15 cellular contexts compared by ENCODE assay signal in genomic region chr16:56198044-56198754, GRCh38. TPM values are rescaled to one million over a fixed set of nuclear protein-coding genes. Genes with fewer than 3 reads are reported as not detected.
DNase-seq lines count a peak whose midpoint lies in the region; ATAC-seq and TF ChIP-seq lines count a peak whose summit lies in the region.
"Had no signal": no experiment of that assay in that cellular context is flagged by ENCODE, and none has a peak within 500 bp of the region (broad histone marks: within the 10 kb centered on the region; RNA-seq: fewer than 3 reads in every experiment).

No MANE protein-coding gene starts in this region.

- intact Hi-C loops in activated T-helper 2 cell treated with anti-CD3 and anti-CD28 coated beads, Interferon-gamma antibody, Interleukin-2, Interleukin-4, amounts not matched to agents 10 μg/mL and 5 μg/mL and 100 μg/mL, durations not matched to agents 14 hours and 24 hours and 36 hours (cut with micrococcal nuclease), result loop anchor here (2.0 to 10.0 kb wide), 2 partner anchors 159 to 723 kb away; partner anchors contain the start of gene MMP2

- H3K4me1 Mint-ChIP-seq in activated T-cell treated with anti-CD3 and anti-CD28 coated beads, Interleukin-2, amount 50 U/mL, for 72 hours (ENCODE audit: low read depth), result peaks cover 13% of the 10 kb centered on the region
- H3K4me1 Mint-ChIP-seq in activated T-helper 2 cell treated with anti-CD3 and anti-CD28 coated beads, Interferon-gamma antibody, Interleukin-2, Interleukin-4, amounts not matched to agents 10 μg/mL and 5 μg/mL and 100 μg/mL, durations not matched to agents 14 hours and 24 hours and 36 hours (ENCODE audit: low read depth), result peaks cover 33% of the 10 kb centered on the region
- peaks cover 30% of the 10 kb centered on the region for H3K4me1 Mint-ChIP-seq in stimulated activated memory B cell treated with anti-CD40 and anti-IgM and Interleukin-4, amounts not matched to agents 10 μg/mL and 1 μg/mL and 100 μg/mL, for 72 hours

- DNase-seq in activated T-cell treated with anti-CD3 and anti-CD28 coated beads, Interleukin-2, amount 50 U/mL, for 72 hours, result no peak
- no peak for DNase-seq in activated T-cell treated with anti-CD3 and anti-CD28 coated beads, Interleukin-2, amount 50 U/mL, for 1 hour
- no peak for DNase-seq in activated T-helper 2 cell treated with anti-CD3 and anti-CD28 coated beads, Interferon-gamma antibody, Interleukin-2, Interleukin-4, amounts not matched to agents 10 μg/mL and 5 μg/mL and 100 μg/mL, durations not matched to agents 14 hours and 24 hours and 36 hours (ENCODE audit: low spot score)
- DNase-seq in HUDEP-2 (lab: John Stamatoyannopoulos, UW; ENCODE audit: unreplicated experiment in 76 of 76), result no peak
- no peak for DNase-seq in NCI-H2029 (lab: John Stamatoyannopoulos, UW)
- DNase-seq in nucleus accumbens (lab: John Stamatoyannopoulos, UW), result no peak
- DNase-seq: adrenal gland, NCI-H2029 treated with DMSO at 0.1 percent for 48 hours, ovary, RPMI8226 had no signal

- 0 out of 2 replicates have a peak overlapping the region, but pooled peaks have one; percentile 21 for H3K4me2 ChIP-seq in KMS-11

- peak overlapping the region; percentile 90 for H3K27ac Mint-ChIP-seq in activated T-cell treated with anti-CD3 and anti-CD28 coated beads, Interleukin-2, amount 50 U/mL, for 72 hours
- H3K27ac Mint-ChIP-seq in activated T-helper 2 cell treated with anti-CD3 and anti-CD28 coated beads, Interferon-gamma antibody, Interleukin-2, Interleukin-4, amounts not matched to agents 10 μg/mL and 5 μg/mL and 100 μg/mL, durations not matched to agents 14 hours and 24 hours and 36 hours, result peak overlapping the region; percentile 26
- peak overlapping the region; percentile 27 for H3K27ac Mint-ChIP-seq in stimulated activated memory B cell treated with anti-CD40 and anti-IgM and Interleukin-4, amounts not matched to agents 10 μg/mL and 1 μg/mL and 100 μg/mL, for 72 hours

- H3K4me3 Mint-ChIP-seq in activated T-cell treated with anti-CD3 and anti-CD28 coated beads, Interleukin-2, amount 50 U/mL, for 72 hours, result peak overlapping the region; percentile 76 to 80
- H3K4me3 Mint-ChIP-seq in activated T-helper 2 cell treated with anti-CD3 and anti-CD28 coated beads, Interferon-gamma antibody, Interleukin-2, Interleukin-4, amounts not matched to agents 10 μg/mL and 5 μg/mL and 100 μg/mL, durations not matched to agents 14 hours and 24 hours and 36 hours (ENCODE audit: low read depth), result peak overlapping the region; percentile 44
- H3K4me3 Mint-ChIP-seq in stimulated activated memory B cell treated with anti-CD40 and anti-IgM and Interleukin-4, amounts not matched to agents 10 μg/mL and 1 μg/mL and 100 μg/mL, for 72 hours, result no peak overlapping the region

- peak; percentile 50 to 67 for ATAC-seq in activated T-cell treated with anti-CD3 and anti-CD28 coated beads, Interleukin-2, amount 50 U/mL, for 72 hours (replicated peaks in 1 of 2)
- no peak for ATAC-seq in stimulated activated memory B cell treated with anti-CD40 and anti-IgM and Interleukin-4, amounts not matched to agents 10 μg/mL and 1 μg/mL and 100 μg/mL, for 72 hours
- ATAC-seq: sciatic nerve had no signal

- H3K36me3 Mint-ChIP-seq in activated T-cell treated with anti-CD3 and anti-CD28 coated beads, Interleukin-2, amount 50 U/mL, for 72 hours (ENCODE audit: insufficient read depth in 2 of 2), result no peaks in the 10 kb centered on the region
- H3K36me3 Mint-ChIP-seq in activated T-helper 2 cell treated with anti-CD3 and anti-CD28 coated beads, Interferon-gamma antibody, Interleukin-2, Interleukin-4, amounts not matched to agents 10 μg/mL and 5 μg/mL and 100 μg/mL, durations not matched to agents 14 hours and 24 hours and 36 hours (ENCODE audit: low read depth), result no peaks in the 10 kb centered on the region
- H3K36me3 Mint-ChIP-seq in stimulated activated memory B cell treated with anti-CD40 and anti-IgM and Interleukin-4, amounts not matched to agents 10 μg/mL and 1 μg/mL and 100 μg/mL, for 72 hours, result no peaks in the 10 kb centered on the region

- no peak overlapping the region for H3K27ac ChIP-seq in KMS-11
- H3K27ac ChIP-seq: adrenal gland, cardiac muscle cell, esophagus muscularis mucosa, ovary had no signal

- no peak overlapping the region for H3K4me3 ChIP-seq in KMS-11 (IDR thresholded peaks at IDR 0.05; ENCODE audit: insufficient read depth, low read depth, low read length)
- H3K4me3 ChIP-seq: adrenal gland, cardiac muscle cell, esophagus muscularis mucosa, ovary had no signal

- no peak for TF ChIP-seq CTCF in KMS-11 (conservative IDR thresholded peaks at IDR 0.05; ENCODE audit: low read depth, low read length)

- no peaks in the 10 kb centered on the region for H3K79me2 ChIP-seq in KMS-11 (ENCODE audit: insufficient read depth, low read depth)

- H3K27me3 Mint-ChIP-seq in activated T-cell treated with anti-CD3 and anti-CD28 coated beads, Interleukin-2, amount 50 U/mL, for 72 hours (ENCODE audit: low read depth), result peaks cover 44% of the 10 kb centered on the region
- H3K27me3 Mint-ChIP-seq in activated T-helper 2 cell treated with anti-CD3 and anti-CD28 coated beads, Interferon-gamma antibody, Interleukin-2, Interleukin-4, amounts not matched to agents 10 μg/mL and 5 μg/mL and 100 μg/mL, durations not matched to agents 14 hours and 24 hours and 36 hours (ENCODE audit: low read depth), result peaks cover 44% of the 10 kb centered on the region
- peaks cover 15% of the 10 kb centered on the region for H3K27me3 Mint-ChIP-seq in stimulated activated memory B cell treated with anti-CD40 and anti-IgM and Interleukin-4, amounts not matched to agents 10 μg/mL and 1 μg/mL and 100 μg/mL, for 72 hours

- no peak overlapping the region for H2AFZ ChIP-seq in KMS-11 (ENCODE audit: low read depth)

- no peaks in the 10 kb centered on the region for H3K36me3 ChIP-seq in KMS-11 (ENCODE audit: insufficient read depth)
- H3K36me3 ChIP-seq: adrenal gland, cardiac muscle cell, esophagus muscularis mucosa, ovary had no signal

- H3K9me3 Mint-ChIP-seq in activated T-cell treated with anti-CD3 and anti-CD28 coated beads, Interleukin-2, amount 50 U/mL, for 72 hours, result no peaks in the 10 kb centered on the region
- H3K9me3 Mint-ChIP-seq in activated T-helper 2 cell treated with anti-CD3 and anti-CD28 coated beads, Interferon-gamma antibody, Interleukin-2, Interleukin-4, amounts not matched to agents 10 μg/mL and 5 μg/mL and 100 μg/mL, durations not matched to agents 14 hours and 24 hours and 36 hours, result no peaks in the 10 kb centered on the region
- no peaks in the 10 kb centered on the region for H3K9me3 Mint-ChIP-seq in stimulated activated memory B cell treated with anti-CD40 and anti-IgM and Interleukin-4, amounts not matched to agents 10 μg/mL and 1 μg/mL and 100 μg/mL, for 72 hours

- H3K4me1 ChIP-seq in KMS-11 (ENCODE audit: low read depth, poor library complexity, severe bottlenecking), result peaks cover 42% of the 10 kb centered on the region

- H3K27me3 ChIP-seq in KMS-11 (ENCODE audit: insufficient read depth, low read depth), result no peaks in the 10 kb centered on the region
- H3K27me3 ChIP-seq: ovary had no signal

- H4K20me1 ChIP-seq in KMS-11 (ENCODE audit: insufficient read depth), result no peaks in the 10 kb centered on the region

- H3K9ac ChIP-seq in KMS-11, result no peak overlapping the region

RNA-seq across cellular contexts. Expression of gene GNAO1, which starts 6.9 kb away (rescaled TPM):
- total RNA-seq in activated T-cell treated with anti-CD3 and anti-CD28 coated beads, Interleukin-2, amount 50 U/mL, for 72 hours, result 10 to 100 TPM; 12.2 to 21.0 TPM
- 0.57 and 0.83 TPM in 2 replicates for total RNA-seq in activated T-helper 2 cell treated with anti-CD3 and anti-CD28 coated beads, Interferon-gamma antibody, Interleukin-2, Interleukin-4, amounts not matched to agents 10 μg/mL and 5 μg/mL and 100 μg/mL, durations not matched to agents 14 hours and 24 hours and 36 hours

Comparison
In these comparisons a context has a peak if more than half of its experiments do, and no peak if none do; other contexts are left out.
1. H3K27ac Mint-ChIP-seq: peak in every context shown above with its lines; median percentile 90 in activated T-cell treated with anti-CD3 and anti-CD28 coated beads, Interleukin-2, amount 50 U/mL, for 72 hours; 27 in stimulated activated memory B cell treated with anti-CD40 and anti-IgM and Interleukin-4, amounts not matched to agents 10 μg/mL and 1 μg/mL and 100 μg/mL, for 72 hours; 26 in activated T-helper 2 cell treated with anti-CD3 and anti-CD28 coated beads, Interferon-gamma antibody, Interleukin-2, Interleukin-4, amounts not matched to agents 10 μg/mL and 5 μg/mL and 100 μg/mL, durations not matched to agents 14 hours and 24 hours and 36 hours.